ENCODE assay signal across 1 cellular context in the genomic region with DNA sequence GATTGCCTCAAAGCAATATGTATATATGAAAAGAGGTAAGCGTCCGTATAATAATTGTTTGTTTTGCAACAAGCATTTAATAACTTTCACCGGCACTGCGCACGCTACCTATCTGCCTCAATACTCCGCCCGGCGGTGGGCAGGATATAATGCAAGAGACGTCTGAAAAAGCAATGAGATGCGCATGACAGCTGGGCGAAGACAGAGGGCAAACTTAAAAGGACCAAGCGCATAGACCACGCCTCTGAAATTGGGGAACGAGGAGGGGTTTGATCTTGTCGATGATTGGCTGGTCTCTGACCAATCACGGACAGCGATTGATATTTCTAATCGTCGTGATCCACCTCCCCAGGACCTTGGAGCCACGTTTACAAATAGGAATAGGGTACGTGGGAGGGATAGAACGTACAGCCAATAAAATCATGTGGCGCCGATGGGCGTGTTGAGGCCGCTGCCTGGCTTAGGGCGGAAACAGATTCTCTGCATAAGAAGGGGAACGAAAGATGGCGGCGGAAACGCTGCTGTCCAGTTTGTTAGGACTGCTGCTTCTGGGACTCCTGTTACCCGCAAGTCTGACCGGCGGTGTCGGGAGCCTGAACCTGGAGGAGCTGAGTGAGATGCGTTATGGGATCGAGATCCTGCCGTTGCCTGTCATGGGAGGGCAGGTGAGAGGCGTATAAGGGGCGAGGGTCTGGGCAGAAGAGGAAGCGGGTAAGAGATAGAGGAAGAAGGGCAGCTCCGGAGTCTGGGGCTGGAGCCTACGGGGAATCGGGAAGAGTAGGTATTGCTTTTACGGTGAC.
TF ChIP-seq lines count a peak whose summit lies in the region.

A gene with protein sequence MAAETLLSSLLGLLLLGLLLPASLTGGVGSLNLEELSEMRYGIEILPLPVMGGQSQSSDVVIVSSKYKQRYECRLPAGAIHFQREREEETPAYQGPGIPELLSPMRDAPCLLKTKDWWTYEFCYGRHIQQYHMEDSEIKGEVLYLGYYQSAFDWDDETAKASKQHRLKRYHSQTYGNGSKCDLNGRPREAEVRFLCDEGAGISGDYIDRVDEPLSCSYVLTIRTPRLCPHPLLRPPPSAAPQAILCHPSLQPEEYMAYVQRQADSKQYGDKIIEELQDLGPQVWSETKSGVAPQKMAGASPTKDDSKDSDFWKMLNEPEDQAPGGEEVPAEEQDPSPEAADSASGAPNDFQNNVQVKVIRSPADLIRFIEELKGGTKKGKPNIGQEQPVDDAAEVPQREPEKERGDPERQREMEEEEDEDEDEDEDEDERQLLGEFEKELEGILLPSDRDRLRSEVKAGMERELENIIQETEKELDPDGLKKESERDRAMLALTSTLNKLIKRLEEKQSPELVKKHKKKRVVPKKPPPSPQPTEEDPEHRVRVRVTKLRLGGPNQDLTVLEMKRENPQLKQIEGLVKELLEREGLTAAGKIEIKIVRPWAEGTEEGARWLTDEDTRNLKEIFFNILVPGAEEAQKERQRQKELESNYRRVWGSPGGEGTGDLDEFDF (plus strand): TSS at position 474 of the 800 bp plus-strand sequence. CDS start 30 bp downstream, at position 504.

TF ChIP-seq in HepG2, 621 proteins besides CTCF, POLR2A, EP300 and RAD21 (continued from another document and continues in another):
- TF ChIP-seq, protein P1, sequence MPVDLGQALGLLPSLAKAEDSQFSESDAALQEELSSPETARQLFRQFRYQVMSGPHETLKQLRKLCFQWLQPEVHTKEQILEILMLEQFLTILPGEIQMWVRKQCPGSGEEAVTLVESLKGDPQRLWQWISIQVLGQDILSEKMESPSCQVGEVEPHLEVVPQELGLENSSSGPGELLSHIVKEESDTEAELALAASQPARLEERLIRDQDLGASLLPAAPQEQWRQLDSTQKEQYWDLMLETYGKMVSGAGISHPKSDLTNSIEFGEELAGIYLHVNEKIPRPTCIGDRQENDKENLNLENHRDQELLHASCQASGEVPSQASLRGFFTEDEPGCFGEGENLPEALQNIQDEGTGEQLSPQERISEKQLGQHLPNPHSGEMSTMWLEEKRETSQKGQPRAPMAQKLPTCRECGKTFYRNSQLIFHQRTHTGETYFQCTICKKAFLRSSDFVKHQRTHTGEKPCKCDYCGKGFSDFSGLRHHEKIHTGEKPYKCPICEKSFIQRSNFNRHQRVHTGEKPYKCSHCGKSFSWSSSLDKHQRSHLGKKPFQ (CRISPR knock-in tag; IDR thresholded peaks at IDR 0.05; ENCODE audit: insufficient replicate concordance): no peak
- TF ChIP-seq ATF7 (IDR thresholded peaks at IDR 0.05) (no peak), ATF7 (CRISPR knock-in tag; IDR thresholded peaks at IDR 0.05) (no peak), TBL1XR1 (IDR thresholded peaks at IDR 0.05; ENCODE audit: borderline replicate concordance, low read length, partially characterized antibody) (no peak), ZNF569 (CRISPR knock-in tag; IDR thresholded peaks at IDR 0.05; ENCODE audit: borderline replicate concordance) (no peak), MAZ (IDR thresholded peaks at IDR 0.05; ENCODE audit: borderline replicate concordance, low read depth, low read length) (no peak; the same call in 1 of the 2 replicates), MAZ (CRISPR knock-in tag; IDR thresholded peaks at IDR 0.05; ENCODE audit: low read depth) (peak; percentile 65; the same call in 1 of the 2 replicates), MAFK (conservative IDR thresholded peaks at IDR 0.05 in 1 of 2, IDR thresholded peaks at IDR 0.05 in 1 of 2; ENCODE audit: low read length in 2 of 2) (no peak), SP1 (IDR thresholded peaks at IDR 0.05) (no peak), SP1 (CRISPR knock-in tag; IDR thresholded peaks at IDR 0.05) (peak; percentile 92), NFYB (CRISPR knock-in tag; IDR thresholded peaks at IDR 0.05) (peak; percentile 98), ARNTL (CRISPR knock-in tag; IDR thresholded peaks at IDR 0.05) (peak; percentile 56; the same call in 1 of the 2 replicates), SETDB1 (CRISPR knock-in tag; IDR thresholded peaks at IDR 0.05; ENCODE audit: borderline replicate concordance) (no peak), ZNF282 (IDR thresholded peaks at IDR 0.05; ENCODE audit: partially characterized antibody) (no peak), HDAC1 (CRISPR knock-in tag; IDR thresholded peaks at IDR 0.05) (peak; percentile 89), ZBTB7B (CRISPR knock-in tag; IDR thresholded peaks at IDR 0.05) (peak; percentile 45; the same call in 1 of the 2 replicates), ATF1 (CRISPR knock-in tag; IDR thresholded peaks at IDR 0.05) (peak; percentile 96), ZMAT3 (CRISPR knock-in tag; conservative IDR thresholded peaks at IDR 0.05) (no peak), SRSF1 (optimal IDR thresholded peaks at IDR 0.05; ENCODE audit: low read depth, low read length) (no peak), FOXA3 (CRISPR knock-in tag; IDR thresholded peaks at IDR 0.05) (peak; percentile 52), ZSCAN25 (CRISPR knock-in tag; IDR thresholded peaks at IDR 0.05) (peak; percentile 56), ELF3 (CRISPR knock-in tag; IDR thresholded peaks at IDR 0.05) (peak; percentile 65), ZNF616 (CRISPR knock-in tag; IDR thresholded peaks at IDR 0.05; ENCODE audit: low read depth) (no peak), MTF1 (CRISPR knock-in tag; IDR thresholded peaks at IDR 0.05) (peak; percentile 95; the same call in 1 of the 2 replicates), SRSF4 (IDR thresholded peaks at IDR 0.05; ENCODE audit: low read depth, low read length, poor library complexity, severe bottlenecking) (no peak), IRF2 (CRISPR knock-in tag; IDR thresholded peaks at IDR 0.05) (peak; percentile 73), ZNF777 (CRISPR knock-in tag; IDR thresholded peaks at IDR 0.05) (0 out of 2 replicates have a peak, but pooled peaks have one; percentile 26), HOXA5 (CRISPR knock-in tag; IDR thresholded peaks at IDR 0.05) (0 out of 2 replicates have a peak, but pooled peaks have one; percentile 0), ZBTB3 (CRISPR knock-in tag; IDR thresholded peaks at IDR 0.05; ENCODE audit: borderline replicate concordance, low read depth) (no peak), ZNF615 (CRISPR knock-in tag; IDR thresholded peaks at IDR 0.05; ENCODE audit: borderline replicate concordance) (no peak), CHD2 (IDR thresholded peaks at IDR 0.05; ENCODE audit: low read depth, low read length) (0 out of 2 replicates have a peak, but pooled peaks have one; percentile 32), ZNF317 (CRISPR knock-in tag; IDR thresholded peaks at IDR 0.05) (no peak), ZNF33B (CRISPR knock-in tag; IDR thresholded peaks at IDR 0.05) (0 out of 2 replicates have a peak, but pooled peaks have one; percentile 30), FOXK1 (CRISPR knock-in tag; IDR thresholded peaks at IDR 0.05; ENCODE audit: borderline replicate concordance, low read depth) (peak; percentile 70), RXRB (CRISPR knock-in tag; IDR thresholded peaks at IDR 0.05; ENCODE audit: borderline replicate concordance) (no peak), ZNF737 (CRISPR knock-in tag; IDR thresholded peaks at IDR 0.05; ENCODE audit: borderline replicate concordance) (no peak), ZNF263 (CRISPR knock-in tag; IDR thresholded peaks at IDR 0.05) (peak; percentile 32; the same call in 1 of the 2 replicates)
- TF ChIP-seq, protein P2, sequence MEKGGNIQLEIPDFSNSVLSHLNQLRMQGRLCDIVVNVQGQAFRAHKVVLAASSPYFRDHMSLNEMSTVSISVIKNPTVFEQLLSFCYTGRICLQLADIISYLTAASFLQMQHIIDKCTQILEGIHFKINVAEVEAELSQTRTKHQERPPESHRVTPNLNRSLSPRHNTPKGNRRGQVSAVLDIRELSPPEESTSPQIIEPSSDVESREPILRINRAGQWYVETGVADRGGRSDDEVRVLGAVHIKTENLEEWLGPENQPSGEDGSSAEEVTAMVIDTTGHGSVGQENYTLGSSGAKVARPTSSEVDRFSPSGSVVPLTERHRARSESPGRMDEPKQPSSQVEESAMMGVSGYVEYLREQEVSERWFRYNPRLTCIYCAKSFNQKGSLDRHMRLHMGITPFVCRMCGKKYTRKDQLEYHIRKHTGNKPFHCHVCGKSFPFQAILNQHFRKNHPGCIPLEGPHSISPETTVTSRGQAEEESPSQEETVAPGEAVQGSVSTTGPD (CRISPR knock-in tag; IDR thresholded peaks at IDR 0.05): no peak
- TF ChIP-seq, protein P3, sequence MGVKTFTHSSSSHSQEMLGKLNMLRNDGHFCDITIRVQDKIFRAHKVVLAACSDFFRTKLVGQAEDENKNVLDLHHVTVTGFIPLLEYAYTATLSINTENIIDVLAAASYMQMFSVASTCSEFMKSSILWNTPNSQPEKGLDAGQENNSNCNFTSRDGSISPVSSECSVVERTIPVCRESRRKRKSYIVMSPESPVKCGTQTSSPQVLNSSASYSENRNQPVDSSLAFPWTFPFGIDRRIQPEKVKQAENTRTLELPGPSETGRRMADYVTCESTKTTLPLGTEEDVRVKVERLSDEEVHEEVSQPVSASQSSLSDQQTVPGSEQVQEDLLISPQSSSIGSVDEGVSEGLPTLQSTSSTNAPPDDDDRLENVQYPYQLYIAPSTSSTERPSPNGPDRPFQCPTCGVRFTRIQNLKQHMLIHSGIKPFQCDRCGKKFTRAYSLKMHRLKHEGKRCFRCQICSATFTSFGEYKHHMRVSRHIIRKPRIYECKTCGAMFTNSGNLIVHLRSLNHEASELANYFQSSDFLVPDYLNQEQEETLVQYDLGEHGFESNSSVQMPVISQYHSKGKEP (CRISPR knock-in tag; IDR thresholded peaks at IDR 0.05): no peak
- TF ChIP-seq, protein P4, sequence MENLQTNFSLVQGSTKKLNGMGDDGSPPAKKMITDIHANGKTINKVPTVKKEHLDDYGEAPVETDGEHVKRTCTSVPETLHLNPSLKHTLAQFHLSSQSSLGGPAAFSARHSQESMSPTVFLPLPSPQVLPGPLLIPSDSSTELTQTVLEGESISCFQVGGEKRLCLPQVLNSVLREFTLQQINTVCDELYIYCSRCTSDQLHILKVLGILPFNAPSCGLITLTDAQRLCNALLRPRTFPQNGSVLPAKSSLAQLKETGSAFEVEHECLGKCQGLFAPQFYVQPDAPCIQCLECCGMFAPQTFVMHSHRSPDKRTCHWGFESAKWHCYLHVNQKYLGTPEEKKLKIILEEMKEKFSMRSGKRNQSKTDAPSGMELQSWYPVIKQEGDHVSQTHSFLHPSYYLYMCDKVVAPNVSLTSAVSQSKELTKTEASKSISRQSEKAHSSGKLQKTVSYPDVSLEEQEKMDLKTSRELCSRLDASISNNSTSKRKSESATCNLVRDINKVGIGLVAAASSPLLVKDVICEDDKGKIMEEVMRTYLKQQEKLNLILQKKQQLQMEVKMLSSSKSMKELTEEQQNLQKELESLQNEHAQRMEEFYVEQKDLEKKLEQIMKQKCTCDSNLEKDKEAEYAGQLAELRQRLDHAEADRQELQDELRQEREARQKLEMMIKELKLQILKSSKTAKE (CRISPR knock-in tag; IDR thresholded peaks at IDR 0.05; ENCODE audit: borderline replicate concordance): no peak
- TF ChIP-seq, protein P5, sequence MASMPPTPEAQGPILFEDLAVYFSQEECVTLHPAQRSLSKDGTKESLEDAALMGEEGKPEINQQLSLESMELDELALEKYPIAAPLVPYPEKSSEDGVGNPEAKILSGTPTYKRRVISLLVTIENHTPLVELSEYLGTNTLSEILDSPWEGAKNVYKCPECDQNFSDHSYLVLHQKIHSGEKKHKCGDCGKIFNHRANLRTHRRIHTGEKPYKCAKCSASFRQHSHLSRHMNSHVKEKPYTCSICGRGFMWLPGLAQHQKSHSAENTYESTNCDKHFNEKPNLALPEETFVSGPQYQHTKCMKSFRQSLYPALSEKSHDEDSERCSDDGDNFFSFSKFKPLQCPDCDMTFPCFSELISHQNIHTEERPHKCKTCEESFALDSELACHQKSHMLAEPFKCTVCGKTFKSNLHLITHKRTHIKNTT (CRISPR knock-in tag; IDR thresholded peaks at IDR 0.05): no peak
- TF ChIP-seq, protein P6, sequence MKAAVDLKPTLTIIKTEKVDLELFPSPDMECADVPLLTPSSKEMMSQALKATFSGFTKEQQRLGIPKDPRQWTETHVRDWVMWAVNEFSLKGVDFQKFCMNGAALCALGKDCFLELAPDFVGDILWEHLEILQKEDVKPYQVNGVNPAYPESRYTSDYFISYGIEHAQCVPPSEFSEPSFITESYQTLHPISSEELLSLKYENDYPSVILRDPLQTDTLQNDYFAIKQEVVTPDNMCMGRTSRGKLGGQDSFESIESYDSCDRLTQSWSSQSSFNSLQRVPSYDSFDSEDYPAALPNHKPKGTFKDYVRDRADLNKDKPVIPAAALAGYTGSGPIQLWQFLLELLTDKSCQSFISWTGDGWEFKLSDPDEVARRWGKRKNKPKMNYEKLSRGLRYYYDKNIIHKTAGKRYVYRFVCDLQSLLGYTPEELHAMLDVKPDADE (CRISPR knock-in tag; IDR thresholded peaks at IDR 0.05): no peak
- TF ChIP-seq, protein P7, sequence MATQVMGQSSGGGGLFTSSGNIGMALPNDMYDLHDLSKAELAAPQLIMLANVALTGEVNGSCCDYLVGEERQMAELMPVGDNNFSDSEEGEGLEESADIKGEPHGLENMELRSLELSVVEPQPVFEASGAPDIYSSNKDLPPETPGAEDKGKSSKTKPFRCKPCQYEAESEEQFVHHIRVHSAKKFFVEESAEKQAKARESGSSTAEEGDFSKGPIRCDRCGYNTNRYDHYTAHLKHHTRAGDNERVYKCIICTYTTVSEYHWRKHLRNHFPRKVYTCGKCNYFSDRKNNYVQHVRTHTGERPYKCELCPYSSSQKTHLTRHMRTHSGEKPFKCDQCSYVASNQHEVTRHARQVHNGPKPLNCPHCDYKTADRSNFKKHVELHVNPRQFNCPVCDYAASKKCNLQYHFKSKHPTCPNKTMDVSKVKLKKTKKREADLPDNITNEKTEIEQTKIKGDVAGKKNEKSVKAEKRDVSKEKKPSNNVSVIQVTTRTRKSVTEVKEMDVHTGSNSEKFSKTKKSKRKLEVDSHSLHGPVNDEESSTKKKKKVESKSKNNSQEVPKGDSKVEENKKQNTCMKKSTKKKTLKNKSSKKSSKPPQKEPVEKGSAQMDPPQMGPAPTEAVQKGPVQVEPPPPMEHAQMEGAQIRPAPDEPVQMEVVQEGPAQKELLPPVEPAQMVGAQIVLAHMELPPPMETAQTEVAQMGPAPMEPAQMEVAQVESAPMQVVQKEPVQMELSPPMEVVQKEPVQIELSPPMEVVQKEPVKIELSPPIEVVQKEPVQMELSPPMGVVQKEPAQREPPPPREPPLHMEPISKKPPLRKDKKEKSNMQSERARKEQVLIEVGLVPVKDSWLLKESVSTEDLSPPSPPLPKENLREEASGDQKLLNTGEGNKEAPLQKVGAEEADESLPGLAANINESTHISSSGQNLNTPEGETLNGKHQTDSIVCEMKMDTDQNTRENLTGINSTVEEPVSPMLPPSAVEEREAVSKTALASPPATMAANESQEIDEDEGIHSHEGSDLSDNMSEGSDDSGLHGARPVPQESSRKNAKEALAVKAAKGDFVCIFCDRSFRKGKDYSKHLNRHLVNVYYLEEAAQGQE (IDR thresholded peaks at IDR 0.05; ENCODE audit: borderline replicate concordance in 1 of 2, low read depth in 1 of 2, low read length in 2 of 2): peak in 1 of 2 experiments; percentile 73; a peak in 2 of 4 replicates
- TF ChIP-seq, protein P8, sequence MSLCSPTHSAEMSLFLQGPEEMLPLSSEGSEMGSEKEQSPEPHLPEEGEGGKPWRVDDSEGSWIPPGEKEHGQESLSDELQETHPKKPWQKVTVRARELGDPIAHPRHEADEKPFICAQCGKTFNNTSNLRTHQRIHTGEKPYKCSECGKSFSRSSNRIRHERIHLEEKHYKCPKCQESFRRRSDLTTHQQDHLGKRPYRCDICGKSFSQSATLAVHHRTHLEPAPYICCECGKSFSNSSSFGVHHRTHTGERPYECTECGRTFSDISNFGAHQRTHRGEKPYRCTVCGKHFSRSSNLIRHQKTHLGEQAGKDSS (CRISPR knock-in tag; IDR thresholded peaks at IDR 0.05; ENCODE audit: borderline replicate concordance, low read depth): no peak
